26 cellular contexts compared by ENCODE assay signal in the genomic region with DNA sequence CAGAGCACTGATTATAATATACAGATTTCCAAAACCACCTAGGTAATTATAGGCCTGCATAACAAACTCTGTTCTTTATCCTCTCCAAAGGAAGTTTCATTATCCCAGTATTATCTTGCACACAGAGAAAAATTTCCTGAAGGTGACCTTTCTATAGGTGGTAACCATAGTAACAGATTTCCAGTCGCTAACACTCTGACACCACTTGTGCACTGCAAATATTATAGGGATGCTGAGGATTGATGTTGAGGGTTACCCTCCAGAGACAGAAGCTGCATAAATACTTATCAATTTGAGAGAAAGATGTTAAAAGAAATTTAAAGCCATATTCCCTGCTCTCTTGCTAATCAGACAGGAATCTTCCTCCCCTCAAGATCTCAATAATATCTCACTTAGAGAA.
"Had no signal": no experiment of that assay in that cellular context is flagged by ENCODE, and none has a peak within 500 bp of the region (broad histone marks: within the 10 kb centered on the region; RNA-seq: fewer than 3 reads in every experiment).

No MANE protein-coding gene starts in this region.

- H3K4me1 Mint-ChIP-seq: activated naive CD8-positive, alpha-beta T cell treated with anti-CD3 and anti-CD28 coated beads for 36 hours; natural killer cell had no signal

- H3K9me3 Mint-ChIP-seq: activated naive CD4-positive, alpha-beta T cell treated with anti-CD3 and anti-CD28 coated beads for 36 hours; activated naive CD8-positive, alpha-beta T cell treated with anti-CD3 and anti-CD28 coated beads for 36 hours had no signal

- DNase-seq: activated CD4-positive, alpha-beta T cell treated with anti-CD3 and anti-CD28 coated beads for 4 hours; activated CD4-positive, alpha-beta T cell treated with anti-CD3 and anti-CD28 coated beads, Interleukin-2, amount 50 U/mL, for 4 hours; activated CD8-positive, alpha-beta memory T cell treated with anti-CD3 and anti-CD28 coated beads for 24 hours; activated effector memory CD4-positive, alpha-beta T cell treated with Interleukin-2 at 50 U/mL for 16 hours; activated naive CD4-positive, alpha-beta T cell treated with anti-CD3 and anti-CD28 coated beads for 36 hours; activated naive CD8-positive, alpha-beta T cell treated with anti-CD3 and anti-CD28 coated beads for 36 hours; adrenal gland; cerebellar nuclear complex; colonic mucosa; effector memory CD4-positive, alpha-beta T cell; erythroblast; islet precursor cell; left ventricle myocardium inferior; mesendoderm; natural killer cell; posterior cingulate gyrus; right cardiac atrium; spleen had no signal

- H3K27ac ChIP-seq: adrenal gland, ascending aorta, cardiac muscle cell, colonic mucosa, gastroesophageal sphincter, hepatocyte, left ventricle myocardium inferior, spleen, tibial nerve, VCaP had no signal

- H3K4me1 ChIP-seq: adrenal gland, ascending aorta, colonic mucosa, gastroesophageal sphincter, left ventricle myocardium inferior, spleen, tibial nerve had no signal

- H3K4me3 ChIP-seq: adrenal gland, ascending aorta, cardiac muscle cell, colonic mucosa, gastroesophageal sphincter, hepatocyte, left ventricle myocardium inferior, lung, spleen, tibial nerve had no signal

- ATAC-seq: gastroesophageal sphincter, natural killer cell, right cardiac atrium had no signal

- H3K27ac Mint-ChIP-seq: activated naive CD4-positive, alpha-beta T cell treated with anti-CD3 and anti-CD28 coated beads for 36 hours; activated naive CD8-positive, alpha-beta T cell treated with anti-CD3 and anti-CD28 coated beads for 36 hours; natural killer cell had no signal

- H3K27me3 ChIP-seq: adrenal gland, ascending aorta, cardiac muscle cell, colonic mucosa, gastroesophageal sphincter, hepatocyte, spleen, tibial nerve had no signal

- H3K4me3 Mint-ChIP-seq: activated naive CD4-positive, alpha-beta T cell treated with anti-CD3 and anti-CD28 coated beads for 36 hours; activated naive CD8-positive, alpha-beta T cell treated with anti-CD3 and anti-CD28 coated beads for 36 hours; brain; natural killer cell had no signal

- H3K36me3 ChIP-seq: adrenal gland, ascending aorta, cardiac muscle cell, colonic mucosa, gastroesophageal sphincter, left ventricle myocardium inferior, spleen, tibial nerve had no signal

- H3K9me3 ChIP-seq: adrenal gland, ascending aorta, colonic mucosa, gastroesophageal sphincter had no signal

- H3K36me3 Mint-ChIP-seq: activated naive CD8-positive, alpha-beta T cell treated with anti-CD3 and anti-CD28 coated beads for 36 hours; brain; natural killer cell had no signal

- H3K27me3 Mint-ChIP-seq: activated naive CD8-positive, alpha-beta T cell treated with anti-CD3 and anti-CD28 coated beads for 36 hours; brain had no signal
